8 cellular contexts compared by ENCODE assay signal in genomic region chr1:17274186-17275170, GRCh38. TPM values are rescaled to one million over a fixed set of nuclear protein-coding genes. Genes with fewer than 3 reads are reported as not detected.
DNase-seq lines count a peak whose midpoint lies in the region; TF ChIP-seq lines count a peak whose summit lies in the region.

No MANE protein-coding gene starts in this region.

- H3K9ac ChIP-seq in Loucy (ENCODE audit: low read depth, low read length, poor library complexity, severe bottlenecking) = no peak overlapping the region

- no peaks in the 10 kb centered on the region for H3F3A ChIP-seq in Loucy (ENCODE audit: low read depth)

- no peaks in the 10 kb centered on the region for H3K9me2 ChIP-seq in Loucy (replicated peaks; ENCODE audit: low read depth, low read length)

- CTCF ChIA-PET in A673 (lab: Charles Lee) = interaction anchor here (0.6 to 0.7 kb wide), 2 partner anchors 295 to 311 kb away, joined by 5 to 7 read pairs; no protein-coding TSS in a partner anchor

- no peaks in the 10 kb centered on the region for H3K79me2 ChIP-seq in Loucy (ENCODE audit: insufficient read depth, low read length)

- no peaks in the 10 kb centered on the region for H3K9me3 ChIP-seq in A673 (ENCODE audit: low read depth, low read length, poor library complexity, severe bottlenecking)
- H3K9me3 ChIP-seq in Loucy (ENCODE audit: insufficient read depth, low read depth, low read length) = no peaks in the 10 kb centered on the region

- POLR2A ChIA-PET in A673 (lab: Charles Lee; ENCODE audit: low non-redundant PET) = no interaction called here

- H4K20me1 ChIP-seq in Loucy (ENCODE audit: insufficient read depth, low read length, poor library complexity, severe bottlenecking) = no peaks in the 10 kb centered on the region

- H3K27ac ChIP-seq in A673 (ENCODE audit: low read depth, low read length, poor library complexity, severe bottlenecking) = no peak overlapping the region

- no TSS peak for BruUV-seq in A673 (replicated peaks; lab: Mats Ljungman, UMichigan)

- intact Hi-C loops in A673 (cut with micrococcal nuclease; ENCODE audit: unreplicated experiment) (loop anchor here (1.0 kb wide), 1 partner anchor 215 kb away; no protein-coding TSS in a partner anchor), head of caudate nucleus (cut with DNase I) (no loop called here)

- H3K27me3 ChIP-seq in A673 (replicated peaks; ENCODE audit: insufficient read depth, low read depth, low read length, poor library complexity) (no peaks in the 10 kb centered on the region), Loucy (ENCODE audit: insufficient read depth, low read length, poor library complexity, severe bottlenecking) (no peaks in the 10 kb centered on the region)

- peak overlapping the region; percentile 28; the same call in 1 of the 2 replicates for H2AFZ ChIP-seq in Loucy (ENCODE audit: low read length)

- TF ChIP-seq CTCF in A673 (conservative IDR thresholded peaks at IDR 0.05; ENCODE audit: low read depth, low read length) = peak; percentile 94
- peak; percentile 86 for TF ChIP-seq CTCF in Loucy (conservative IDR thresholded peaks at IDR 0.05; ENCODE audit: low read length)
- peak; percentile 92 for TF ChIP-seq CTCF in WI38 (IDR thresholded peaks at IDR 0.05; ENCODE audit: low read depth, low read length)

- DNase-seq in A673 (ENCODE audit: low spot score) (peak; percentile 67), GM03348 (ENCODE audit: low spot score) (peak; percentile 84), head of caudate nucleus (peak in 28 of 42 donors; percentile 10 to 72 (median 38)), cortex of kidney (lab: John Stamatoyannopoulos, UW) (no peak), NCI-H2029 (lab: John Stamatoyannopoulos, UW) (no peak)
- DNase-seq in stimulated activated CD4-positive, alpha-beta T cell treated with anti-CD3 and anti-CD28 coated beads, Interleukin-12 subunit alpha, Interleukin-12 subunit beta, amount 100 ng/mL, for 48 hours (ENCODE audit: low read depth in 2 of 3, low spot score in 1 of 3) = peak; percentile 21 to 46 (median 27)

- H3K36me3 ChIP-seq in A673 (ENCODE audit: insufficient read depth, low read length, poor library complexity, severe bottlenecking) (no peaks in the 10 kb centered on the region), Loucy (ENCODE audit: insufficient read depth, low read length) (no peaks in the 10 kb centered on the region)

- no peaks in the 10 kb centered on the region for H3K4me1 ChIP-seq in A673 (ENCODE audit: insufficient read depth, low read length, poor library complexity, severe bottlenecking)
- no peaks in the 10 kb centered on the region for H3K4me1 ChIP-seq in Loucy (ENCODE audit: insufficient read depth, low read length, poor library complexity, severe bottlenecking)

- H3K4me2 ChIP-seq in Loucy (ENCODE audit: low read depth, low read length, poor library complexity, severe bottlenecking) = no peak overlapping the region

- no peak overlapping the region for H3K4me3 ChIP-seq in A673 (ENCODE audit: low read depth, low read length, poor library complexity, severe bottlenecking)
- H3K4me3 ChIP-seq in Loucy (ENCODE audit: low read length, poor library complexity, severe bottlenecking) = no peak overlapping the region
- no peak overlapping the region for H3K4me3 ChIP-seq in WI38 (ENCODE audit: low read depth, low read length)

RNA-seq across cellular contexts. Expression of gene PADI3, which starts 25.6 kb away (rescaled TPM):
- total RNA-seq in A673 (2021) = 0.26 and 0.39 TPM in 2 replicates

RNA-seq across cellular contexts. Expression of gene PADI4, which starts 33.5 kb away (rescaled TPM):
- total RNA-seq in A673 (2021) = not detected in 2 replicates

Comparison
In these comparisons a context has a peak if more than half of its experiments do, and no peak if none do; other contexts are left out.
1. DNase-seq: peak in A673 (single experiment), GM03348 (single experiment), head of caudate nucleus (28 of 42) and stimulated activated CD4-positive, alpha-beta T cell treated with anti-CD3 and anti-CD28 coated beads, Interleukin-12 subunit alpha, Interleukin-12 subunit beta, amount 100 ng/mL, for 48 hours (3 of 3); none in cortex of kidney (single experiment) and NCI-H2029 (single experiment).
2. Peak in every context shown above with its lines, with median percentiles within 50 percentile points of each other: CTCF ChIP-seq.